8 cellular contexts compared by ENCODE assay signal in the genomic region with DNA sequence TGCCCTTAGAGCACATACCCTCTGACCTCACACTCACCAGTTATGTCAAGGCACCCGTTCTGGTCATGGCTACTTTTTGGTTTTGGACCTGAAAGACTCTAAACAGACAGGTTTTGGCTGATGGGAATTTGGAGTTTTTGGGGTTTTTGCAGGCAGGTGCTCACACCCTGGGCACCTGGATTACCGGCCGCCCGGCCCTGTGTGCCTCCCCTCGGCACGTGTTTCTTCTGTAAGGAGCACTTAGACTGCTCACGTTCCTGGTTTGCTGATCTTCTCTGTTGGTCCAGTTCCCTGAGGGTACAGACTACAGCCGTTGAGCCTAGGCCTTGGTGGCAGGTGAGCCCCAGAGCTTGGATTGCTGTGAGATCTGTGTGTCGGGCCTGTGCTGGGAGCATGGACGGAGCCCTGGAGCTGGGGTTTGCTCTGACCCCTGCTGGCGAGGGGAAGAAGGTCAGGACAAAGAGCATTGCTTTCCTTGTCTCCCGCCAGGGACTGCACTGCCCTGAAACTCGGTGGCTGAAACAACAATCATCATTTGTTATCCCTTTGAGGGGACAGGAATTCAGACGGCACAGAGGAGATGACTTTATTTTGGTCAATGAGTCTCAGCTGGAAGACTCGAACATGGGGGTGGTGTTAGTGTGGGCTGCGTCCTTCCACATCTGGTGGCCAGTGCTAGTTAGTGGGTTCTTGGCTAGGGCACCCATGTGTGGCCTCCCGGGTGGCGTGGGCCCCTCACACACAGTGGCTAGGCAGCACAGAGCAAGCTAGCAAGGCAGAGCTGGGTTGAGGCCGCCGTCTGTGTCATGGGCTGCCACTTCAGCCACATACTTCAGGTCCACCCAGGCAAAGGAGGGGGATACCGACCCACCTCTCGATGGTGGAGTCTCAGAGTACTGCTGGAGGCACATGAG.
DNase-seq lines count a peak whose midpoint lies in the region; ATAC-seq and TF ChIP-seq lines count a peak whose summit lies in the region.

No MANE protein-coding gene starts in this region.

- no peaks in the 10 kb centered on the region for H3K4me1 ChIP-seq in HEK293 (ENCODE audit: control insufficient read depth, insufficient read depth, low read length)

- POLR2A ChIA-PET in HEK293 (lab: Yijun Ruan, JAX), result no interaction called here

- CTCF ChIA-PET in HEK293 (lab: Yijun Ruan, JAX), result interaction anchor here (0.6 to 3.6 kb wide), 9 partner anchors 8 to 144 kb away, joined by 3 to 23 read pairs (median 6); no protein-coding TSS in a partner anchor

- peak; percentile 41 for DNase-seq in CD1c-positive myeloid dendritic cell (ENCODE audit: extremely low spot score)
- DNase-seq in hepatic stellate cell (ENCODE audit: low spot score), result peak; percentile 48
- DNase-seq in retinal pigment epithelial cell (ENCODE audit: low read depth), result no peak
- DNase-seq in NCI-H2196 treated with DMSO at 0.1 percent for 48 hours (lab: John Stamatoyannopoulos, UW; ENCODE audit: unreplicated experiment), result no peak
- no peak for DNase-seq in COR-L47 (lab: John Stamatoyannopoulos, UW)

- TF ChIP-seq CTCF in HEK293 (tag by site-specific recombination; IDR thresholded peaks at IDR 0.05), result peak; percentile 50; the same call in 1 of the 2 replicates
- TF ChIP-seq CTCF in retinal pigment epithelial cell (conservative IDR thresholded peaks at IDR 0.05; ENCODE audit: low read depth, low read length), result peak; percentile 91

- H3K9me3 ChIP-seq in HEK293 (ENCODE audit: control insufficient read depth, insufficient read depth, low read depth, low read length), result no peaks in the 10 kb centered on the region

- H3K27ac ChIP-seq in HEK293 (ENCODE audit: extremely low read depth, low read depth, low read length) (no peak overlapping the region), angular gyrus (ENCODE audit: low read depth, low read length) (peak overlapping the region; percentile 55)

- H3K36me3 ChIP-seq in HEK293 (ENCODE audit: control insufficient read depth in 2 of 2, insufficient read depth in 1 of 2, low read length in 2 of 2), result no peaks in the 10 kb centered on the region

- no peak for ATAC-seq in HG03175 (IDR thresholded peaks at IDR 0.05; ENCODE audit: unreplicated experiment)

- H3K4me3 ChIP-seq in HEK293 (ENCODE audit: low read depth, low read length) (no peak overlapping the region), retinal pigment epithelial cell (ENCODE audit: low read length) (no peak overlapping the region)

TF ChIP-seq in HEK293, 187 proteins besides CTCF, POLR2A, EP300 and RAD21:
- TF ChIP-seq, protein P1, sequence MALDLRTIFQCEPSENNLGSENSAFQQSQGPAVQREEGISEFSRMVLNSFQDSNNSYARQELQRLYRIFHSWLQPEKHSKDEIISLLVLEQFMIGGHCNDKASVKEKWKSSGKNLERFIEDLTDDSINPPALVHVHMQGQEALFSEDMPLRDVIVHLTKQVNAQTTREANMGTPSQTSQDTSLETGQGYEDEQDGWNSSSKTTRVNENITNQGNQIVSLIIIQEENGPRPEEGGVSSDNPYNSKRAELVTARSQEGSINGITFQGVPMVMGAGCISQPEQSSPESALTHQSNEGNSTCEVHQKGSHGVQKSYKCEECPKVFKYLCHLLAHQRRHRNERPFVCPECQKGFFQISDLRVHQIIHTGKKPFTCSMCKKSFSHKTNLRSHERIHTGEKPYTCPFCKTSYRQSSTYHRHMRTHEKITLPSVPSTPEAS (tag by site-specific recombination; IDR thresholded peaks at IDR 0.05), result no peak
- peak; percentile 12; the same call in 1 of the 2 replicates for TF ChIP-seq ZNF654 (tag by site-specific recombination; IDR thresholded peaks at IDR 0.05; ENCODE audit: low read depth)

Comparison
In these comparisons a context has a peak if more than half of its experiments do, and no peak if none do; other contexts are left out.
1. DNase-seq: peak in CD1c-positive myeloid dendritic cell (single experiment) and hepatic stellate cell (single experiment); none in retinal pigment epithelial cell (single experiment), NCI-H2196 treated with DMSO at 0.1 percent for 48 hours (single experiment) and COR-L47 (single experiment).